29 cellular contexts compared by ENCODE assay signal in genomic region chr16:58226790-58227189, GRCh38.
"Had no signal": no experiment of that assay in that cellular context is flagged by ENCODE, and none has a peak within 500 bp of the region (broad histone marks: within the 10 kb centered on the region; RNA-seq: fewer than 3 reads in every experiment).

No MANE protein-coding gene starts in this region.

- H3K4me3 Mint-ChIP-seq: stimulated activated effector memory CD8-positive, alpha-beta T cell treated with anti-CD3 and anti-CD28 coated beads, Interleukin-12 subunit alpha, Interleukin-12 subunit beta, amount 100 ng/mL, for 72 hours; stimulated activated memory B cell treated with anti-CD40 and anti-IgM and Interleukin-4, amounts not matched to agents 10 μg/mL and 1 μg/mL and 100 μg/mL, for 72 hours; stimulated activated naive B cell treated with anti-CD40 and anti-IgM and Interleukin-4, amounts not matched to agents 10 μg/mL and 1 μg/mL and 100 μg/mL, for 72 hours; stimulated activated naive CD8-positive, alpha-beta T cell treated with anti-CD3 and anti-CD28 coated beads, Interleukin-15, amount 100 ng/mL, for 72 hours; stimulated activated naive CD8-positive, alpha-beta T cell treated with anti-CD3 and anti-CD28 coated beads, Interleukin-15, Interleukin-2, amounts not matched to agents 100 ng/mL and 50 ng/mL, for 24 hours; type B pancreatic cell had no signal

- H3K9me3 ChIP-seq: stomach, suprapubic skin, testis, thoracic aorta, thyroid gland, tibial artery, tibial nerve, transverse colon, upper lobe of left lung, upper lobe of right lung, uterus, vagina had no signal

- FAIRE-seq: urothelium cell line had no signal

- H3K27ac Mint-ChIP-seq: stimulated activated effector memory CD8-positive, alpha-beta T cell treated with anti-CD3 and anti-CD28 coated beads, Interleukin-12 subunit alpha, Interleukin-12 subunit beta, amount 100 ng/mL, for 72 hours; stimulated activated memory B cell treated with anti-CD40 and anti-IgM and Interleukin-4, amounts not matched to agents 10 μg/mL and 1 μg/mL and 100 μg/mL, for 72 hours; stimulated activated naive B cell treated with anti-CD40 and anti-IgM and Interleukin-4, amounts not matched to agents 10 μg/mL and 1 μg/mL and 100 μg/mL, for 72 hours; stimulated activated naive CD8-positive, alpha-beta T cell treated with anti-CD3 and anti-CD28 coated beads, Interleukin-15, amount 100 ng/mL, for 72 hours; stimulated activated naive CD8-positive, alpha-beta T cell treated with anti-CD3 and anti-CD28 coated beads, Interleukin-15, Interleukin-2, amounts not matched to agents 100 ng/mL and 50 ng/mL, for 24 hours; type B pancreatic cell had no signal

- H3K27ac ChIP-seq: stomach, suprapubic skin, testis, thoracic aorta, thyroid gland, tibial artery, tibial nerve, transverse colon, upper lobe of left lung, upper lobe of right lung, uterus, vagina had no signal

- H3K36me3 ChIP-seq: stomach, suprapubic skin, thoracic aorta, thyroid gland, tibial artery, tibial nerve, transverse colon, upper lobe of left lung, upper lobe of right lung, uterus, vagina had no signal

- ATAC-seq: stimulated activated effector memory CD8-positive, alpha-beta T cell treated with anti-CD3 and anti-CD28 coated beads, Interleukin-12 subunit alpha, Interleukin-12 subunit beta, amount 100 ng/mL, for 72 hours; stimulated activated memory B cell treated with anti-CD40 and anti-IgM and Interleukin-4, amounts not matched to agents 10 μg/mL and 1 μg/mL and 100 μg/mL, for 72 hours; stimulated activated naive B cell treated with anti-CD40 and anti-IgM and Interleukin-4, amounts not matched to agents 10 μg/mL and 1 μg/mL and 100 μg/mL, for 72 hours; stimulated activated naive CD8-positive, alpha-beta T cell treated with anti-CD3 and anti-CD28 coated beads, Interleukin-15, amount 100 ng/mL, for 72 hours; stimulated activated naive CD8-positive, alpha-beta T cell treated with anti-CD3 and anti-CD28 coated beads, Interleukin-15, Interleukin-2, amounts not matched to agents 100 U/mL and 50 U/mL, for 24 hours; upper lobe of right lung had no signal

- H3K36me3 Mint-ChIP-seq: stimulated activated effector memory CD8-positive, alpha-beta T cell treated with anti-CD3 and anti-CD28 coated beads, Interleukin-12 subunit alpha, Interleukin-12 subunit beta, amount 100 ng/mL, for 72 hours; stimulated activated memory B cell treated with anti-CD40 and anti-IgM and Interleukin-4, amounts not matched to agents 10 μg/mL and 1 μg/mL and 100 μg/mL, for 72 hours; stimulated activated naive B cell treated with anti-CD40 and anti-IgM and Interleukin-4, amounts not matched to agents 10 μg/mL and 1 μg/mL and 100 μg/mL, for 72 hours; type B pancreatic cell had no signal

- H3K4me3 ChIP-seq: stomach, suprapubic skin, testis, thoracic aorta, thyroid gland, tibial artery, tibial nerve, transverse colon, upper lobe of left lung, upper lobe of right lung, uterus, vagina had no signal

- H3K27me3 ChIP-seq: stomach, suprapubic skin, testis, thyroid gland, tibial nerve, transverse colon, upper lobe of left lung, uterus, vagina had no signal

- H3K4me1 ChIP-seq: stomach, testis, thyroid gland, tibial artery, tibial nerve, transverse colon, upper lobe of left lung, upper lobe of right lung, uterus, vagina had no signal

- H3K9me3 Mint-ChIP-seq: stimulated activated effector memory CD8-positive, alpha-beta T cell treated with anti-CD3 and anti-CD28 coated beads, Interleukin-12 subunit alpha, Interleukin-12 subunit beta, amount 100 ng/mL, for 72 hours; stimulated activated memory B cell treated with anti-CD40 and anti-IgM and Interleukin-4, amounts not matched to agents 10 μg/mL and 1 μg/mL and 100 μg/mL, for 72 hours; stimulated activated naive B cell treated with anti-CD40 and anti-IgM and Interleukin-4, amounts not matched to agents 10 μg/mL and 1 μg/mL and 100 μg/mL, for 72 hours; stimulated activated naive CD8-positive, alpha-beta T cell treated with anti-CD3 and anti-CD28 coated beads, Interleukin-15, amount 100 ng/mL, for 72 hours; stimulated activated naive CD8-positive, alpha-beta T cell treated with anti-CD3 and anti-CD28 coated beads, Interleukin-15, Interleukin-2, amounts not matched to agents 100 ng/mL and 50 ng/mL, for 24 hours; type B pancreatic cell had no signal

- H3K4me1 Mint-ChIP-seq: stimulated activated effector memory CD8-positive, alpha-beta T cell treated with anti-CD3 and anti-CD28 coated beads, Interleukin-12 subunit alpha, Interleukin-12 subunit beta, amount 100 ng/mL, for 72 hours; stimulated activated memory B cell treated with anti-CD40 and anti-IgM and Interleukin-4, amounts not matched to agents 10 μg/mL and 1 μg/mL and 100 μg/mL, for 72 hours; stimulated activated naive B cell treated with anti-CD40 and anti-IgM and Interleukin-4, amounts not matched to agents 10 μg/mL and 1 μg/mL and 100 μg/mL, for 72 hours; stimulated activated naive CD8-positive, alpha-beta T cell treated with anti-CD3 and anti-CD28 coated beads, Interleukin-15, amount 100 ng/mL, for 72 hours had no signal

- DNase-seq: stimulated activated CD4-positive, alpha-beta T cell treated with anti-CD3 and anti-CD28 coated beads, Interleukin-2, amount 100 ng/mL, for 48 hours; stimulated activated CD4-positive, alpha-beta T cell treated with anti-CD3 and anti-CD28 coated beads, Interleukin-4, amount 100 ng/mL, for 1 hour; stimulated activated CD4-positive, alpha-beta T cell treated with anti-CD3 and anti-CD28 coated beads, Interleukin-4, amount 100 ng/mL, for 24 hours; stimulated activated CD4-positive, alpha-beta T cell treated with anti-CD3 and anti-CD28 coated beads, Interleukin-4, amount 100 ng/mL, for 4 hours; stimulated activated CD8-positive, alpha-beta memory T cell treated with anti-CD3 and anti-CD28 coated beads, Interleukin-4, amount 100 ng/mL, for 48 hours; stimulated activated naive B cell treated with anti-CD40 and anti-IgM and Interleukin-4, amounts not matched to agents 10 μg/mL and 1 μg/mL and 100 μg/mL, for 72 hours; stimulated activated naive CD4-positive, alpha-beta T cell; stimulated activated naive CD4-positive, alpha-beta T cell treated with Interleukin-2 at 50 U/mL for 16 hours; stimulated activated naive CD8-positive, alpha-beta T cell treated with anti-CD3 and anti-CD28 coated beads, Interleukin-15, amount 100 ng/mL, for 72 hours; stimulated activated naive CD8-positive, alpha-beta T cell treated with anti-CD3 and anti-CD28 coated beads, Interleukin-15, Interleukin-2, amounts not matched to agents 100 U/mL and 50 U/mL, for 24 hours; stomach; substantia nigra; testis; thyroid gland; tibial artery; transverse colon; trophoblast cell; upper lobe of left lung; upper lobe of right lung; uterus had no signal
